Comparison of ENCODE assay signal across 8 cellular contexts in genomic region chr2:231662028-231662810, GRCh38. TPM values are rescaled to one million over a fixed set of nuclear protein-coding genes. Genes with fewer than 3 reads are reported as not detected.
DNase-seq lines count a peak whose midpoint lies in the region; ATAC-seq and TF ChIP-seq lines count a peak whose summit lies in the region.

No MANE protein-coding gene starts in this region.

- peaks cover 5% of the 10 kb centered on the region for H3K36me3 ChIP-seq in mucosa of descending colon (ENCODE audit: low read depth)

- H3K4me3 ChIP-seq in mucosa of descending colon = peak overlapping the region; percentile 17

- TF ChIP-seq CTCF in mucosa of descending colon (IDR thresholded peaks at IDR 0.05) = peak; percentile 9

- peak overlapping the region; percentile 23 for H3K27ac ChIP-seq in epithelial cell of prostate

- ATAC-seq in GM18873 (IDR thresholded peaks at IDR 0.05; ENCODE audit: low FRiP score, unreplicated experiment) (peak; percentile 74), HG03135 (IDR thresholded peaks at IDR 0.05; ENCODE audit: unreplicated experiment) (peak; percentile 68), mucosa of descending colon (peak; percentile 74)

- no peaks in the 10 kb centered on the region for H3K9me3 ChIP-seq in mucosa of descending colon

- DNase-seq in AG08395 (ENCODE audit: low spot score) (peak; percentile 94), NOMO-1 treated with DMSO at 0.1 percent for 48 hours (lab: John Stamatoyannopoulos, UW; ENCODE audit: unreplicated experiment) (peak; percentile 96), activated T-cell treated with anti-CD3 and anti-CD28 coated beads for 4 hours (peak; percentile 95), epithelial cell of prostate (ENCODE audit: low read depth, low spot score) (peak; percentile 70), mucosa of descending colon (peak; percentile 98 to 99 (median 98))
- peak; percentile 92 to 94 for DNase-seq in stimulated activated CD8-positive, alpha-beta memory T cell treated with anti-CD3 and anti-CD28 coated beads, Interleukin-2, amount 100 ng/mL, for 48 hours (ENCODE audit: low read depth in 2 of 2)

- H3K4me1 ChIP-seq in mucosa of descending colon (ENCODE audit: low read depth) = peaks cover 31% of the 10 kb centered on the region

- intact Hi-C loops in mucosa of descending colon (cut with DNase I, micrococcal nuclease) = no loop called here

RNA-seq across cellular contexts. Expression of gene PTMA, which starts 46.1 kb away (rescaled TPM):
- 1,000 to 10,000 TPM in 1 of 3 donors, 100 to 1,000 TPM in 2; 838 to 1,158 (median 963) TPM for total RNA-seq in mucosa of descending colon

Comparison
In these comparisons a context has a peak if more than half of its experiments do, and no peak if none do; other contexts are left out.
1. Peak in every context shown above with its lines: DNase-seq, ATAC-seq, H3K4me3 ChIP-seq and H3K27ac ChIP-seq.